In genomic region chr4:15341733-15342300, GRCh38 we compare ENCODE assay signal across 1 cellular context.
TF ChIP-seq lines count a peak whose summit lies in the region.

No MANE protein-coding gene starts in this region.

TF ChIP-seq in SK-N-SH, 30 proteins besides CTCF, POLR2A, EP300 and RAD21 (continued from another document):
- TF ChIP-seq, protein P1, sequence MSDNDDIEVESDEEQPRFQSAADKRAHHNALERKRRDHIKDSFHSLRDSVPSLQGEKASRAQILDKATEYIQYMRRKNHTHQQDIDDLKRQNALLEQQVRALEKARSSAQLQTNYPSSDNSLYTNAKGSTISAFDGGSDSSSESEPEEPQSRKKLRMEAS (IDR thresholded peaks at IDR 0.05; ENCODE audit: low read depth), result no peak
- TF ChIP-seq RXRA (IDR thresholded peaks at IDR 0.05; ENCODE audit: borderline replicate concordance, low read depth) (no peak), IRF3 (IDR thresholded peaks at IDR 0.05; ENCODE audit: low read depth, low read length) (no peak), JUND (IDR thresholded peaks at IDR 0.05) (no peak), ELF1 (IDR thresholded peaks at IDR 0.05) (no peak), TAF1 (IDR thresholded peaks at IDR 0.05; ENCODE audit: borderline replicate concordance, low read depth, low read length) (no peak), POLR2AphosphoS5 (IDR thresholded peaks at IDR 0.05; ENCODE audit: low read depth, low read length) (no peak), PBX3 (IDR thresholded peaks at IDR 0.05) (no peak)
TF ChIP-seq in SK-N-SH: peak in this region for 0.
